1 cellular context compared by ENCODE assay signal in genomic region chr14:97185186-97185585, GRCh38.
TF ChIP-seq lines count a peak whose summit lies in the region.

No MANE protein-coding gene starts in this region.

TF ChIP-seq in GM23338, 12 proteins besides CTCF, POLR2A, EP300 and RAD21 (continued from another document):
- TF ChIP-seq ZNF462 (CRISPR knock-in tag; IDR thresholded peaks at IDR 0.05), result no peak
- no peak for TF ChIP-seq NANOG (IDR thresholded peaks at IDR 0.05; ENCODE audit: borderline replicate concordance)
- TF ChIP-seq ZNF114 (CRISPR knock-in tag; IDR thresholded peaks at IDR 0.05), result no peak
- TF ChIP-seq EZH2 (IDR thresholded peaks at IDR 0.05; ENCODE audit: low read depth, unreplicated experiment), result no peak
